1 cellular context compared by ENCODE assay signal in the genomic region with DNA sequence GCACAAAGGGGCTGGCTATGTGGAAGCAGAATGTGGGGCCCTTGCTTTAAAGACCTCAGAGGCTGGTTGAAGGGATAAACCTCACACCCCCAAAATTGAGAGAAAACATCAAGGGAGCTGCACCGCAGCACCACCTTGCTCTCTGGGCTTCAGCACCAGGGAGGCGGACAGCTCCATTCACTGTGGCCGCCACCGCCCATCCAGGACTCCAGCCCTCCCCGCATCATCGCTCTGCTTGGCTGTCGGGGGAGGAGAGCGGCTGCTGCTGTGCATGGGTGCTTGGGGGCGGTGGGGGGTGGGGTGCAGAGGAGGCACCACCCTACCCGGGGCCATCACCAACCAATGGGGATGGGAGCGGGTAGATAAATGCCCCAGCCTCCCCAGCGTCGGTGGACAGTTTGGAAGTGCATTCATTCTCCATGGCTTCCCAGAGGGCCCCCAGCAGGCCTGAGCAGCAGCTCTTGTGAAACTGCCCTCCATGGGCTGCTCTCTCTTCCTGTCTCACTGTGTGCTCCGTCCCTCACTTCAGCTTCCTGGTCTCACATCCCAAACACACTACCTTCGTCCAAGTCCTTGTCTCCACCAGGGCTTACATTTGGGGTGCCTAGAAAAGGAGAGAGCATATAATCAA.
A peak's percentile ranks its signal among the peaks of the same experiment; 100 is the strongest.
TF ChIP-seq lines count a peak whose summit lies in the region.

No MANE protein-coding gene starts in this region.

TF ChIP-seq in HEK293, 187 proteins besides CTCF, POLR2A, EP300 and RAD21 (continued from another document):
- TF ChIP-seq, protein P1, sequence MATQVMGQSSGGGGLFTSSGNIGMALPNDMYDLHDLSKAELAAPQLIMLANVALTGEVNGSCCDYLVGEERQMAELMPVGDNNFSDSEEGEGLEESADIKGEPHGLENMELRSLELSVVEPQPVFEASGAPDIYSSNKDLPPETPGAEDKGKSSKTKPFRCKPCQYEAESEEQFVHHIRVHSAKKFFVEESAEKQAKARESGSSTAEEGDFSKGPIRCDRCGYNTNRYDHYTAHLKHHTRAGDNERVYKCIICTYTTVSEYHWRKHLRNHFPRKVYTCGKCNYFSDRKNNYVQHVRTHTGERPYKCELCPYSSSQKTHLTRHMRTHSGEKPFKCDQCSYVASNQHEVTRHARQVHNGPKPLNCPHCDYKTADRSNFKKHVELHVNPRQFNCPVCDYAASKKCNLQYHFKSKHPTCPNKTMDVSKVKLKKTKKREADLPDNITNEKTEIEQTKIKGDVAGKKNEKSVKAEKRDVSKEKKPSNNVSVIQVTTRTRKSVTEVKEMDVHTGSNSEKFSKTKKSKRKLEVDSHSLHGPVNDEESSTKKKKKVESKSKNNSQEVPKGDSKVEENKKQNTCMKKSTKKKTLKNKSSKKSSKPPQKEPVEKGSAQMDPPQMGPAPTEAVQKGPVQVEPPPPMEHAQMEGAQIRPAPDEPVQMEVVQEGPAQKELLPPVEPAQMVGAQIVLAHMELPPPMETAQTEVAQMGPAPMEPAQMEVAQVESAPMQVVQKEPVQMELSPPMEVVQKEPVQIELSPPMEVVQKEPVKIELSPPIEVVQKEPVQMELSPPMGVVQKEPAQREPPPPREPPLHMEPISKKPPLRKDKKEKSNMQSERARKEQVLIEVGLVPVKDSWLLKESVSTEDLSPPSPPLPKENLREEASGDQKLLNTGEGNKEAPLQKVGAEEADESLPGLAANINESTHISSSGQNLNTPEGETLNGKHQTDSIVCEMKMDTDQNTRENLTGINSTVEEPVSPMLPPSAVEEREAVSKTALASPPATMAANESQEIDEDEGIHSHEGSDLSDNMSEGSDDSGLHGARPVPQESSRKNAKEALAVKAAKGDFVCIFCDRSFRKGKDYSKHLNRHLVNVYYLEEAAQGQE (tag by site-specific recombination; IDR thresholded peaks at IDR 0.05) = peak; percentile 98
- no peak for TF ChIP-seq ZSCAN23 (tag by site-specific recombination; IDR thresholded peaks at IDR 0.05)
- TF ChIP-seq ZNF19 (tag by site-specific recombination; IDR thresholded peaks at IDR 0.05; ENCODE audit: low read depth) = no peak
- TF ChIP-seq ZNF660 (tag by site-specific recombination; IDR thresholded peaks at IDR 0.05) = no peak
- no peak for TF ChIP-seq ZNF341 (tag by site-specific recombination; IDR thresholded peaks at IDR 0.05; ENCODE audit: low read depth)
- TF ChIP-seq ZFP41 (tag by site-specific recombination; IDR thresholded peaks at IDR 0.05; ENCODE audit: borderline replicate concordance) = no peak
- peak; percentile 68 for TF ChIP-seq KLF1 (tag by site-specific recombination; IDR thresholded peaks at IDR 0.05)
- TF ChIP-seq ZNF791 (tag by site-specific recombination; IDR thresholded peaks at IDR 0.05) = no peak
- no peak for TF ChIP-seq GFI1B (tag by site-specific recombination; IDR thresholded peaks at IDR 0.05)
- no peak for TF ChIP-seq ZNF629 (tag by site-specific recombination; IDR thresholded peaks at IDR 0.05)
- TF ChIP-seq ZNF335 (tag by site-specific recombination; conservative IDR thresholded peaks at IDR 0.05) = no peak
- TF ChIP-seq ZNF561 (tag by site-specific recombination; IDR thresholded peaks at IDR 0.05; ENCODE audit: borderline replicate concordance) = no peak
- no peak for TF ChIP-seq ZNF138 (tag by site-specific recombination; IDR thresholded peaks at IDR 0.05; ENCODE audit: borderline replicate concordance)
- no peak for TF ChIP-seq ZNF777 (tag by site-specific recombination; IDR thresholded peaks at IDR 0.05; ENCODE audit: borderline replicate concordance)
- no peak for TF ChIP-seq ZNF510 (tag by site-specific recombination; IDR thresholded peaks at IDR 0.05; ENCODE audit: insufficient replicate concordance)
- TF ChIP-seq, protein P2, sequence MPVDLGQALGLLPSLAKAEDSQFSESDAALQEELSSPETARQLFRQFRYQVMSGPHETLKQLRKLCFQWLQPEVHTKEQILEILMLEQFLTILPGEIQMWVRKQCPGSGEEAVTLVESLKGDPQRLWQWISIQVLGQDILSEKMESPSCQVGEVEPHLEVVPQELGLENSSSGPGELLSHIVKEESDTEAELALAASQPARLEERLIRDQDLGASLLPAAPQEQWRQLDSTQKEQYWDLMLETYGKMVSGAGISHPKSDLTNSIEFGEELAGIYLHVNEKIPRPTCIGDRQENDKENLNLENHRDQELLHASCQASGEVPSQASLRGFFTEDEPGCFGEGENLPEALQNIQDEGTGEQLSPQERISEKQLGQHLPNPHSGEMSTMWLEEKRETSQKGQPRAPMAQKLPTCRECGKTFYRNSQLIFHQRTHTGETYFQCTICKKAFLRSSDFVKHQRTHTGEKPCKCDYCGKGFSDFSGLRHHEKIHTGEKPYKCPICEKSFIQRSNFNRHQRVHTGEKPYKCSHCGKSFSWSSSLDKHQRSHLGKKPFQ (tag by site-specific recombination; IDR thresholded peaks at IDR 0.05) = no peak
- peak; percentile 62 for TF ChIP-seq ZBTB17 (tag by site-specific recombination; IDR thresholded peaks at IDR 0.05)
- TF ChIP-seq ZNF792 (tag by site-specific recombination; IDR thresholded peaks at IDR 0.05) = no peak
- TF ChIP-seq, protein P3, sequence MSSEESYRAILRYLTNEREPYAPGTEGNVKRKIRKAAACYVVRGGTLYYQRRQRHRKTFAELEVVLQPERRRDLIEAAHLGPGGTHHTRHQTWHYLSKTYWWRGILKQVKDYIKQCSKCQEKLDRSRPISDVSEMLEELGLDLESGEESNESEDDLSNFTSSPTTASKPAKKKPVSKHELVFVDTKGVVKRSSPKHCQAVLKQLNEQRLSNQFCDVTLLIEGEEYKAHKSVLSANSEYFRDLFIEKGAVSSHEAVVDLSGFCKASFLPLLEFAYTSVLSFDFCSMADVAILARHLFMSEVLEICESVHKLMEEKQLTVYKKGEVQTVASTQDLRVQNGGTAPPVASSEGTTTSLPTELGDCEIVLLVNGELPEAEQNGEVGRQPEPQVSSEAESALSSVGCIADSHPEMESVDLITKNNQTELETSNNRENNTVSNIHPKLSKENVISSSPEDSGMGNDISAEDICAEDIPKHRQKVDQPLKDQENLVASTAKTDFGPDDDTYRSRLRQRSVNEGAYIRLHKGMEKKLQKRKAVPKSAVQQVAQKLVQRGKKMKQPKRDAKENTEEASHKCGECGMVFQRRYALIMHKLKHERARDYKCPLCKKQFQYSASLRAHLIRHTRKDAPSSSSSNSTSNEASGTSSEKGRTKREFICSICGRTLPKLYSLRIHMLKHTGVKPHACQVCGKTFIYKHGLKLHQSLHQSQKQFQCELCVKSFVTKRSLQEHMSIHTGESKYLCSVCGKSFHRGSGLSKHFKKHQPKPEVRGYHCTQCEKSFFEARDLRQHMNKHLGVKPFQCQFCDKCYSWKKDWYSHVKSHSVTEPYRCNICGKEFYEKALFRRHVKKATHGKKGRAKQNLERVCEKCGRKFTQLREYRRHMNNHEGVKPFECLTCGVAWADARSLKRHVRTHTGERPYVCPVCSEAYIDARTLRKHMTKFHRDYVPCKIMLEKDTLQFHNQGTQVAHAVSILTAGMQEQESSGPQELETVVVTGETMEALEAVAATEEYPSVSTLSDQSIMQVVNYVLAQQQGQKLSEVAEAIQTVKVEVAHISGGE (tag by site-specific recombination; conservative IDR thresholded peaks at IDR 0.05; ENCODE audit: low read depth) = no peak
- TF ChIP-seq ZNF768 (tag by site-specific recombination; IDR thresholded peaks at IDR 0.05) = no peak
- no peak for TF ChIP-seq ZFP37 (tag by site-specific recombination; IDR thresholded peaks at IDR 0.05)
- TF ChIP-seq ZNF23 (tag by site-specific recombination; IDR thresholded peaks at IDR 0.05; ENCODE audit: borderline replicate concordance) = no peak
- no peak for TF ChIP-seq ZNF248 (tag by site-specific recombination; IDR thresholded peaks at IDR 0.05)
- TF ChIP-seq YY1 (tag by site-specific recombination; IDR thresholded peaks at IDR 0.05) = no peak
- TF ChIP-seq ZNF169 (tag by site-specific recombination; IDR thresholded peaks at IDR 0.05) = no peak
- peak; percentile 43 for TF ChIP-seq GLIS2 (tag by site-specific recombination; IDR thresholded peaks at IDR 0.05)
- TF ChIP-seq MYNN (tag by site-specific recombination; IDR thresholded peaks at IDR 0.05; ENCODE audit: borderline replicate concordance) = no peak
- no peak for TF ChIP-seq ZNF133 (tag by site-specific recombination; IDR thresholded peaks at IDR 0.05)
- TF ChIP-seq GLIS1 (tag by site-specific recombination; IDR thresholded peaks at IDR 0.05) = 0 out of 2 replicates have a peak, but pooled peaks have one; percentile 10
- no peak for TF ChIP-seq ZBTB20 (tag by site-specific recombination; IDR thresholded peaks at IDR 0.05)
- TF ChIP-seq, protein P4, sequence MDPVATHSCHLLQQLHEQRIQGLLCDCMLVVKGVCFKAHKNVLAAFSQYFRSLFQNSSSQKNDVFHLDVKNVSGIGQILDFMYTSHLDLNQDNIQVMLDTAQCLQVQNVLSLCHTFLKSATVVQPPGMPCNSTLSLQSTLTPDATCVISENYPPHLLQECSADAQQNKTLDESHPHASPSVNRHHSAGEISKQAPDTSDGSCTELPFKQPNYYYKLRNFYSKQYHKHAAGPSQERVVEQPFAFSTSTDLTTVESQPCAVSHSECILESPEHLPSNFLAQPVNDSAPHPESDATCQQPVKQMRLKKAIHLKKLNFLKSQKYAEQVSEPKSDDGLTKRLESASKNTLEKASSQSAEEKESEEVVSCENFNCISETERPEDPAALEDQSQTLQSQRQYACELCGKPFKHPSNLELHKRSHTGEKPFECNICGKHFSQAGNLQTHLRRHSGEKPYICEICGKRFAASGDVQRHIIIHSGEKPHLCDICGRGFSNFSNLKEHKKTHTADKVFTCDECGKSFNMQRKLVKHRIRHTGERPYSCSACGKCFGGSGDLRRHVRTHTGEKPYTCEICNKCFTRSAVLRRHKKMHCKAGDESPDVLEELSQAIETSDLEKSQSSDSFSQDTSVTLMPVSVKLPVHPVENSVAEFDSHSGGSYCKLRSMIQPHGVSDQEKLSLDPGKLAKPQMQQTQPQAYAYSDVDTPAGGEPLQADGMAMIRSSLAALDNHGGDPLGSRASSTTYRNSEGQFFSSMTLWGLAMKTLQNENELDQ (tag by site-specific recombination; IDR thresholded peaks at IDR 0.05; ENCODE audit: low read depth) = no peak
- no peak for TF ChIP-seq SETDB1 (IDR thresholded peaks at IDR 0.05; ENCODE audit: insufficient read length, low read length)
